In genomic region chr2:225318440-225318839, GRCh38 we compare ENCODE assay signal across 38 cellular contexts.
"Had no signal": no experiment of that assay in that cellular context is flagged by ENCODE, and none has a peak within 500 bp of the region (broad histone marks: within the 10 kb centered on the region; RNA-seq: fewer than 3 reads in every experiment).

No MANE protein-coding gene starts in this region.

- H3K36me3 Mint-ChIP-seq: activated CD8-positive, alpha-beta memory T cell treated with anti-CD3 and anti-CD28 coated beads, Interleukin-2, amount 10 ng/mL, durations not matched to agents 7 days and 5 days; activated naive CD8-positive, alpha-beta T cell treated with anti-CD3 and anti-CD28 coated beads for 36 hours had no signal

- H3K4me1 Mint-ChIP-seq: activated CD4-positive, alpha-beta memory T cell treated with anti-CD3 and anti-CD28 coated beads, Interleukin-2, amount 10 ng/mL, durations not matched to agents 7 days and 5 days; activated CD8-positive, alpha-beta memory T cell treated with anti-CD3 and anti-CD28 coated beads, Interleukin-2, amount 10 ng/mL, durations not matched to agents 7 days and 5 days; activated naive CD8-positive, alpha-beta T cell treated with anti-CD3 and anti-CD28 coated beads for 36 hours; activated T-helper 17 cell treated with anti-CD3 and anti-CD28 coated beads, Interleukin-2, amount 50 U/mL, for 72 hours; central memory CD8-positive, alpha-beta T cell had no signal

- H3K4me3 ChIP-seq: cardiac muscle cell, PC-9 had no signal

- H3K27me3 Mint-ChIP-seq: activated CD4-positive, alpha-beta memory T cell treated with anti-CD3 and anti-CD28 coated beads, Interleukin-2, amount 10 ng/mL, durations not matched to agents 7 days and 5 days; activated CD8-positive, alpha-beta memory T cell treated with anti-CD3 and anti-CD28 coated beads, Interleukin-2, amount 10 ng/mL, durations not matched to agents 7 days and 5 days; activated naive CD8-positive, alpha-beta T cell treated with anti-CD3 and anti-CD28 coated beads for 36 hours; central memory CD8-positive, alpha-beta T cell had no signal

- H3K27me3 ChIP-seq: brain microvascular endothelial cell, cardiac muscle cell had no signal

- H3K4me3 Mint-ChIP-seq: activated CD4-positive, alpha-beta memory T cell treated with anti-CD3 and anti-CD28 coated beads, Interleukin-2, amount 10 ng/mL, durations not matched to agents 7 days and 5 days; activated CD8-positive, alpha-beta memory T cell treated with anti-CD3 and anti-CD28 coated beads, Interleukin-2, amount 10 ng/mL, durations not matched to agents 7 days and 5 days; activated naive CD8-positive, alpha-beta T cell treated with anti-CD3 and anti-CD28 coated beads for 36 hours; activated T-cell treated with anti-CD3 and anti-CD28 coated beads, Interleukin-2, amount 50 U/mL, for 72 hours; activated T-helper 17 cell treated with anti-CD3 and anti-CD28 coated beads, Interleukin-2, amount 50 U/mL, for 72 hours; central memory CD8-positive, alpha-beta T cell had no signal

- H3K36me3 ChIP-seq: brain microvascular endothelial cell, cardiac muscle cell had no signal

- H3K4me2 ChIP-seq: PC-9 had no signal

- H3K9me3 Mint-ChIP-seq: activated T-helper 17 cell treated with anti-CD3 and anti-CD28 coated beads, Interleukin-2, amount 50 U/mL, for 72 hours; central memory CD8-positive, alpha-beta T cell had no signal

- DNase-seq: activated CD4-positive, alpha-beta memory T cell treated with anti-CD3 and anti-CD28 coated beads, Interleukin-2, amount 10 ng/mL, durations not matched to agents 7 days and 5 days; activated CD4-positive, alpha-beta T cell treated with anti-CD3 and anti-CD28 coated beads for 1 hour; activated CD4-positive, alpha-beta T cell treated with anti-CD3 and anti-CD28 coated beads for 48 hours; activated CD4-positive, CD25-positive, alpha-beta regulatory T cell; activated CD8-positive, alpha-beta memory T cell treated with anti-CD3 and anti-CD28 coated beads for 24 hours; activated CD8-positive, alpha-beta memory T cell treated with anti-CD3 and anti-CD28 coated beads, Interleukin-2, amount 10 ng/mL, durations not matched to agents 7 days and 5 days; activated effector memory CD4-positive, alpha-beta T cell treated with anti-CD3 and anti-CD28 coated beads, Interleukin-2, amount 50 U/mL, for 16 hours; activated naive CD4-positive, alpha-beta T cell; activated naive CD4-positive, alpha-beta T cell treated with anti-CD3 and anti-CD28 coated beads, Interleukin-2, amount 50 U/mL, for 16 hours; activated naive CD8-positive, alpha-beta T cell treated with anti-CD3 and anti-CD28 coated beads for 36 hours; activated T-cell treated with anti-CD3 and anti-CD28 coated beads, Interleukin-2, amount 50 U/mL, for 1 hour; activated T-cell treated with anti-CD3 and anti-CD28 coated beads, Interleukin-2, amount 50 U/mL, for 72 hours; amniotic stem cell; aorta; brain microvascular endothelial cell; Karpas-422; NCI-H1105; NCI-H1417 treated with DMSO at 0.1 percent for 48 hours; NCI-H187 treated with DMSO at 0.1 percent for 48 hours; NCI-H2081; NCI-H345; NCI-H526; NCI-H748 treated with DMSO at 0.1 percent for 48 hours; NK-92 treated with Interleukin-12 subunit alpha and Interleukin-12 subunit beta, amount 100 ng/mL, for 24 hours; PC-9; SIG-M5; SW 1271; T-helper 1 cell; T-helper 2 cell; T-helper 9 cell had no signal

- H3K27ac Mint-ChIP-seq: activated CD4-positive, alpha-beta memory T cell treated with anti-CD3 and anti-CD28 coated beads, Interleukin-2, amount 10 ng/mL, durations not matched to agents 7 days and 5 days; activated CD8-positive, alpha-beta memory T cell treated with anti-CD3 and anti-CD28 coated beads, Interleukin-2, amount 10 ng/mL, durations not matched to agents 7 days and 5 days; activated naive CD8-positive, alpha-beta T cell treated with anti-CD3 and anti-CD28 coated beads for 36 hours; activated T-cell treated with anti-CD3 and anti-CD28 coated beads, Interleukin-2, amount 50 U/mL, for 72 hours; activated T-helper 17 cell treated with anti-CD3 and anti-CD28 coated beads, Interleukin-2, amount 50 U/mL, for 72 hours had no signal

- ATAC-seq: activated CD8-positive, alpha-beta memory T cell treated with anti-CD3 and anti-CD28 coated beads, Interleukin-2, amount 10 ng/mL, durations not matched to agents 7 days and 5 days; activated T-cell treated with anti-CD3 and anti-CD28 coated beads, Interleukin-2, amount 50 U/mL, for 72 hours; activated T-helper 17 cell treated with anti-CD3 and anti-CD28 coated beads, Interleukin-2, amount 50 U/mL, for 72 hours; Right ventricle myocardium inferior; SK-N-SH treated with all-trans-retinoic acid at 6 μM for 48 hours had no signal

- FAIRE-seq: RCC 7860 had no signal

- H3K27ac ChIP-seq: brain microvascular endothelial cell, cardiac muscle cell, PC-9, RWPE1, VCaP had no signal
